In the genomic region with DNA sequence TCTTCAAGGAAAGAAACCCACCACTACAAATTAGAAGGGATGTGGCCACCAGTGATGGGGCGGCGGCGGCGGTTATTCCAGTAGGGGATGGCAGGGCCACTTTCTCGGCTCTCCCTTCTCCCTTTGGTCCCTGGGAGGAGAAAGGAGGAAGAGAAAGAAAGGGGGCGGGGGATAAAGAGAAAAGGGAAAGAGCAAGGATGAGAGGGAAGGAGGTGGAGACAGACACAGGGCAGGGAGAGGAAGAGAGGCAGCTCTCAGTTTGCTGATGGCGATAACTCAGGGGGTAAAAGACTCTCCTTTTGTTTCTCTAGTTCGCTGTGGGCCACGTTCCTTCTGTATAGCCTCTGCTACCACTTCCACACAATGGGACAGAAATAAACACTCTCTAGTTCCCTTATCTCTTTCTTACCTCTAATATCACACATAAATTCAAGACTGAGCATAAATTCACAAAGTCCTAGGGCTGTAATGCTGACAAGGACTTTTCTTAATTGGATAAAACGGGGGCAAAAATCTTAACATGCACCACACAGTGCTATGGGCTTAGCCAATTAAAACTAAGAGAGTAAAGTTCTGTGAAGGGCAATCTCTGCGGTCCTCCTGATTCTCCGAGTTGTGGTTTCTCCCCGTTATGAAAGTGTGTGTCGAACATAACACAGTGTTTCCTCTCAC, we compare ENCODE assay signal across 2 cellular contexts.
A peak's percentile ranks its signal among the peaks of the same experiment; 100 is the strongest.
TF ChIP-seq lines count a peak whose summit lies in the region.

No MANE protein-coding gene starts in this region.

TF ChIP-seq in IMR-90, 13 proteins besides CTCF, POLR2A, EP300 and RAD21:
- peak; percentile 76 for TF ChIP-seq MAFK (IDR thresholded peaks at IDR 0.05; ENCODE audit: low read depth, low read length)
- TF ChIP-seq, protein P1, sequence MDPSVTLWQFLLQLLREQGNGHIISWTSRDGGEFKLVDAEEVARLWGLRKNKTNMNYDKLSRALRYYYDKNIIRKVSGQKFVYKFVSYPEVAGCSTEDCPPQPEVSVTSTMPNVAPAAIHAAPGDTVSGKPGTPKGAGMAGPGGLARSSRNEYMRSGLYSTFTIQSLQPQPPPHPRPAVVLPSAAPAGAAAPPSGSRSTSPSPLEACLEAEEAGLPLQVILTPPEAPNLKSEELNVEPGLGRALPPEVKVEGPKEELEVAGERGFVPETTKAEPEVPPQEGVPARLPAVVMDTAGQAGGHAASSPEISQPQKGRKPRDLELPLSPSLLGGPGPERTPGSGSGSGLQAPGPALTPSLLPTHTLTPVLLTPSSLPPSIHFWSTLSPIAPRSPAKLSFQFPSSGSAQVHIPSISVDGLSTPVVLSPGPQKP (IDR thresholded peaks at IDR 0.05; ENCODE audit: borderline replicate concordance, low read depth, low read length), result no peak
TF ChIP-seq in IMR-90: peak in this region for 1.

TF ChIP-seq in K562, 482 proteins besides CTCF, POLR2A, EP300 and RAD21:
- TF ChIP-seq ZFP36 (IDR thresholded peaks at IDR 0.05; ENCODE audit: low read depth, low read length, partially characterized antibody) (no peak), C11orf30 (IDR thresholded peaks at IDR 0.05; ENCODE audit: low read depth) (peak; percentile 26; the same call in 1 of the 2 replicates), ZNF316 (IDR thresholded peaks at IDR 0.05) (peak; percentile 49; the same call in 1 of the 2 replicates), ZNF224 (CRISPR knock-in tag; IDR thresholded peaks at IDR 0.05) (no peak), JUNB (CRISPR knock-in tag; conservative IDR thresholded peaks at IDR 0.05) (no peak), TAF7 (tag; IDR thresholded peaks at IDR 0.05) (no peak)
- TF ChIP-seq, protein P2, sequence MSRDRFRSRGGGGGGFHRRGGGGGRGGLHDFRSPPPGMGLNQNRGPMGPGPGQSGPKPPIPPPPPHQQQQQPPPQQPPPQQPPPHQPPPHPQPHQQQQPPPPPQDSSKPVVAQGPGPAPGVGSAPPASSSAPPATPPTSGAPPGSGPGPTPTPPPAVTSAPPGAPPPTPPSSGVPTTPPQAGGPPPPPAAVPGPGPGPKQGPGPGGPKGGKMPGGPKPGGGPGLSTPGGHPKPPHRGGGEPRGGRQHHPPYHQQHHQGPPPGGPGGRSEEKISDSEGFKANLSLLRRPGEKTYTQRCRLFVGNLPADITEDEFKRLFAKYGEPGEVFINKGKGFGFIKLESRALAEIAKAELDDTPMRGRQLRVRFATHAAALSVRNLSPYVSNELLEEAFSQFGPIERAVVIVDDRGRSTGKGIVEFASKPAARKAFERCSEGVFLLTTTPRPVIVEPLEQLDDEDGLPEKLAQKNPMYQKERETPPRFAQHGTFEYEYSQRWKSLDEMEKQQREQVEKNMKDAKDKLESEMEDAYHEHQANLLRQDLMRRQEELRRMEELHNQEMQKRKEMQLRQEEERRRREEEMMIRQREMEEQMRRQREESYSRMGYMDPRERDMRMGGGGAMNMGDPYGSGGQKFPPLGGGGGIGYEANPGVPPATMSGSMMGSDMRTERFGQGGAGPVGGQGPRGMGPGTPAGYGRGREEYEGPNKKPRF (IDR thresholded peaks at IDR 0.05; ENCODE audit: low read depth, low read length), result no peak
